ENCODE assay signal across 8 cellular contexts in genomic region chr3:106345353-106346027, GRCh38.
DNase-seq lines count a peak whose midpoint lies in the region; ATAC-seq and TF ChIP-seq lines count a peak whose summit lies in the region.

No MANE protein-coding gene starts in this region.

- CTCF ChIA-PET in IMR-90 (lab: Yijun Ruan, JAX) = interaction anchor here (0.8 kb wide), 1 partner anchor 264 kb away, joined by 4 read pairs; no protein-coding TSS in a partner anchor

- no peak overlapping the region for H2AK9ac ChIP-seq in IMR-90 (replicated peaks; ENCODE audit: low read depth, low read length, poor library complexity)

- no peak overlapping the region for H2AFZ ChIP-seq in IMR-90 (replicated peaks; ENCODE audit: low read length, poor library complexity)

- no TSS peak for BruUV-seq in IMR-90 (replicated peaks; lab: Mats Ljungman, UMichigan)

- H2BK120ac ChIP-seq in IMR-90 (ENCODE audit: low read depth, low read length) = peak overlapping the region; percentile 6

- no peak overlapping the region for H2BK15ac ChIP-seq in IMR-90 (ENCODE audit: low read depth, low read length)

- H3K36me3 ChIP-seq in IMR-90 (ENCODE audit: control insufficient read depth, insufficient read depth, low read length) (no peaks in the 10 kb centered on the region), ascending aorta (no peaks in the 10 kb centered on the region), mesodermal cell (ENCODE audit: control insufficient read depth, insufficient read depth, low read length) (no peaks in the 10 kb centered on the region)

- no peak overlapping the region for H4K91ac ChIP-seq in IMR-90 (ENCODE audit: insufficient read depth, low read depth, low read length)

- ATAC-seq in IMR-90 (ENCODE audit: low read depth) = peak; percentile 95

- in situ Hi-C loops in IMR-90 (cut with MboI; ENCODE audit: low sequenced_read_pairs) = no loop called here

- H2BK5ac ChIP-seq in IMR-90 (ENCODE audit: low read depth, low read length, poor library complexity, severe bottlenecking) = peak overlapping the region; percentile 94

- no peak; the same call in 1 of the 2 replicates for TF ChIP-seq CTCF in IMR-90 (conservative IDR thresholded peaks at IDR 0.05; ENCODE audit: low read depth, low read length)
- TF ChIP-seq CTCF in ascending aorta (IDR thresholded peaks at IDR 0.05) = no peak

- H2AK5ac ChIP-seq in IMR-90 (ENCODE audit: low read depth, low read length) = no peak overlapping the region

- peak overlapping the region; percentile 58 for H2BK20ac ChIP-seq in IMR-90 (ENCODE audit: low read depth, low read length)

- H4K8ac ChIP-seq in IMR-90 (ENCODE audit: low read depth in 2 of 2, low read length in 2 of 2) = peak overlapping the region in 1 of 2 experiments; percentile 1; a peak in 1 of 4 replicates

- H3K27ac ChIP-seq in IMR-90 (ENCODE audit: insufficient read depth, low read length) (peak overlapping the region; percentile 5; the same call in 1 of the 2 replicates), ascending aorta (peak overlapping the region; percentile 37 to 39), mesodermal cell (ENCODE audit: low read depth, low read length, severe bottlenecking) (peak overlapping the region; percentile 59)

- H3K4ac ChIP-seq in IMR-90 (ENCODE audit: low read depth, low read length) = peak overlapping the region; percentile 17; the same call in 1 of the 2 replicates

- H3K18ac ChIP-seq in IMR-90 (ENCODE audit: low read depth, low read length) = peak overlapping the region; percentile 2; the same call in 1 of the 2 replicates

- DNase-seq in AG08395 (ENCODE audit: low spot score) = peak; percentile 78
- peak; percentile 93 for DNase-seq in IMR-90
- no peak for DNase-seq in ascending aorta (ENCODE audit: low spot score in 2 of 2)
- no peak for DNase-seq in NCI-H1694 (lab: John Stamatoyannopoulos, UW)
- DNase-seq in cerebellum (ENCODE audit: low spot score) = no peak
- no peak for DNase-seq in T-helper 2 cell
- no peak for DNase-seq in COR-L47 (lab: John Stamatoyannopoulos, UW)

- intact Hi-C loops in IMR-90 (cut with micrococcal nuclease) (loop anchor here (5.0 kb wide), 2 partner anchors 478 to 648 kb away; partner anchors contain the start of gene CBLB), ascending aorta (cut with DNase I) (loop anchor here (5.0 kb wide), 1 partner anchor 478 kb away; the partner anchor contains the start of gene CBLB)

- no peak for TF ChIP-seq RAD21 in IMR-90 (IDR thresholded peaks at IDR 0.05; ENCODE audit: low read length)

- no CpG with 5 or more reads among the region's 5 CpGs for WGBS in IMR-90 (ENCODE audit: extremely low coverage in 2 of 2, insufficient read length in 1 of 2), 2 experiments
- WGBS in mesodermal cell (ENCODE audit: insufficient coverage in 2 of 2), 2 experiments = 94 to 100% methylated on average over 2 to 3 of the region's 5 CpGs

- dilution Hi-C loops in IMR-90 (cut with HindIII; ENCODE audit: low sequenced_read_pairs, unreplicated experiment) = no loop called here

- H3K56ac ChIP-seq in IMR-90 (ENCODE audit: extremely low read depth, insufficient read depth, low read length) = no peak overlapping the region

- H3K9me3 ChIP-seq in IMR-90 (ENCODE audit: control insufficient read depth, insufficient read depth, low read length) (no peaks in the 10 kb centered on the region), ascending aorta (no peaks in the 10 kb centered on the region), mesodermal cell (ENCODE audit: control insufficient read depth, low read length) (no peaks in the 10 kb centered on the region)

- H4K5ac ChIP-seq in IMR-90 (ENCODE audit: low read depth, low read length) = no peak overlapping the region; the same call in 1 of the 2 replicates

- H3K9me1 ChIP-seq in IMR-90 (ENCODE audit: insufficient read depth, low read length) = no peaks in the 10 kb centered on the region

- peaks cover 2% of the 10 kb centered on the region; the same call in 1 of the 2 replicates for H3K4me1 ChIP-seq in IMR-90 (ENCODE audit: control insufficient read depth, insufficient read depth, low read length)
- H3K4me1 ChIP-seq in ascending aorta = peaks cover 0 to 3% of the 10 kb centered on the region in 2 donors
- H3K4me1 ChIP-seq in mesodermal cell (ENCODE audit: control insufficient read depth, insufficient read depth, low read length, poor library complexity, severe bottlenecking) = peaks cover 14% of the 10 kb centered on the region

- TF ChIP-seq POLR2A in IMR-90 (IDR thresholded peaks at IDR 0.05; ENCODE audit: low read depth, low read length) = no peak

- no peaks in the 10 kb centered on the region for H3K27me3 ChIP-seq in IMR-90 (ENCODE audit: control insufficient read depth, insufficient read depth, low read length)
- H3K27me3 ChIP-seq in ascending aorta = no peaks in the 10 kb centered on the region

- POLR2A ChIA-PET in IMR-90 (lab: Charles Lee; ENCODE audit: unreplicated experiment) = no interaction called here

- no peaks in the 10 kb centered on the region for H4K20me1 ChIP-seq in IMR-90 (ENCODE audit: insufficient read depth, low read length)

- H3K23ac ChIP-seq in IMR-90 (ENCODE audit: low read depth, low read length) = peak overlapping the region; percentile 13; the same call in 1 of the 2 replicates

- peak overlapping the region; percentile 7; the same call in 1 of the 2 replicates for H3K4me2 ChIP-seq in IMR-90 (ENCODE audit: low read depth, low read length)

- H3K9ac ChIP-seq in IMR-90 (ENCODE audit: low read depth, low read length) = no peak overlapping the region

- H3K79me1 ChIP-seq in IMR-90 (ENCODE audit: low read depth in 1 of 2, low read length in 2 of 2) = no peaks in the 10 kb centered on the region

- H3K14ac ChIP-seq in IMR-90 (replicated peaks; ENCODE audit: low read depth, low read length) = no peak overlapping the region

- no peak overlapping the region for H3K4me3 ChIP-seq in IMR-90 (ENCODE audit: insufficient read depth, low read depth, low read length)
- no peak overlapping the region for H3K4me3 ChIP-seq in ascending aorta
- no peak overlapping the region for H3K4me3 ChIP-seq in mesodermal cell (ENCODE audit: extremely low read depth, insufficient read depth, low read length, poor library complexity, severe bottlenecking)

TF ChIP-seq in IMR-90, 13 proteins besides CTCF, POLR2A, EP300 and RAD21:
- TF ChIP-seq FOS (IDR thresholded peaks at IDR 0.05; ENCODE audit: low read depth, low read length) (0 out of 2 replicates have a peak, but pooled peaks have one; percentile 3), CHD1 (IDR thresholded peaks at IDR 0.05; ENCODE audit: low read depth, low read length) (no peak), USF2 (IDR thresholded peaks at IDR 0.05; ENCODE audit: low read depth, low read length) (peak; percentile 63; the same call in 1 of the 2 replicates), CEBPB (IDR thresholded peaks at IDR 0.05; ENCODE audit: low read depth, low read length) (peak; percentile 97), SMC3 (IDR thresholded peaks at IDR 0.05; ENCODE audit: low read depth, low read length) (no peak), RCOR1 (IDR thresholded peaks at IDR 0.05; ENCODE audit: insufficient replicate concordance, low read length) (no peak), MXI1 (IDR thresholded peaks at IDR 0.05; ENCODE audit: borderline replicate concordance, low read depth, low read length) (no peak), ELK1 (IDR thresholded peaks at IDR 0.05; ENCODE audit: borderline replicate concordance, low read depth, low read length) (no peak), NFE2L2 (IDR thresholded peaks at IDR 0.05; ENCODE audit: low read depth, low read length) (no peak), MAZ (IDR thresholded peaks at IDR 0.05; ENCODE audit: borderline replicate concordance, low read depth, low read length) (no peak), RFX5 (IDR thresholded peaks at IDR 0.05; ENCODE audit: low read depth, low read length) (no peak), BHLHE40 (IDR thresholded peaks at IDR 0.05; ENCODE audit: low read depth, low read length) (no peak), MAFK (IDR thresholded peaks at IDR 0.05; ENCODE audit: low read depth, low read length) (no peak)

Comparison
In these comparisons a context has a peak if more than half of its experiments do, and no peak if none do; other contexts are left out.
1. DNase-seq: peak in AG08395 (single experiment) and IMR-90 (single experiment); none in ascending aorta (0 of 2), NCI-H1694 (single experiment), cerebellum (single experiment), T-helper 2 cell (0 of 5) and COR-L47 (single experiment).
2. H3K27ac ChIP-seq: peak in every context shown above with its lines; median percentile 59 in mesodermal cell; 38 in ascending aorta; 5 in IMR-90.